Comparison of ENCODE assay signal across 1 cellular context in the genomic region with DNA sequence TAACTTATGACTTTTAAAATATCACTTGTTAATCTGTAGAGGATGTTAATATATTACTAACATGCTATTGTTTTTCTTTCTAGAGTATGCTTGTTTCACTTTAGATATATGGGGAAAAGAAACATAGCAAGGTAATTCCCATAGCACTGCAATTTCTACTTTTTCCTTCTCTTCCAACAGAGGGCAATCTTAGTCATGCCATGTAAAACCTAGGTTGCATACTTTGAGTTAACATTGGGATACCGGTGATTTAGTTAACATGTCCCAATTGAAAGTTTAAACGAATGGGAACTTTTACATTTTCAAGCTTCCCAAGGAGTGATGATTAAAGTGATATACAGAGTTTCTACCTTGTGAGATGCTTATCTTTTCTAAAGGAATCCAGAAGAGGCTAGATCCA.
TF ChIP-seq lines count a peak whose summit lies in the region.

No MANE protein-coding gene starts in this region.

TF ChIP-seq in WTC11, 78 proteins besides CTCF, POLR2A, EP300 and RAD21 (continued from another document):
- TF ChIP-seq, protein P1, sequence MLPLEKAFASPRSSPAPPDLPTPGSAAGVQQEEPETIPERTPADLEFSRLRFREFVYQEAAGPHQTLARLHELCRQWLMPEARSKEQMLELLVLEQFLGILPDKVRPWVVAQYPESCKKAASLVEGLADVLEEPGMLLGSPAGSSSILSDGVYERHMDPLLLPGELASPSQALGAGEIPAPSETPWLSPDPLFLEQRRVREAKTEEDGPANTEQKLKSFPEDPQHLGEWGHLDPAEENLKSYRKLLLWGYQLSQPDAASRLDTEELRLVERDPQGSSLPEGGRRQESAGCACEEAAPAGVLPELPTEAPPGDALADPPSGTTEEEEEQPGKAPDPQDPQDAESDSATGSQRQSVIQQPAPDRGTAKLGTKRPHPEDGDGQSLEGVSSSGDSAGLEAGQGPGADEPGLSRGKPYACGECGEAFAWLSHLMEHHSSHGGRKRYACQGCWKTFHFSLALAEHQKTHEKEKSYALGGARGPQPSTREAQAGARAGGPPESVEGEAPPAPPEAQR (CRISPR knock-in tag; IDR thresholded peaks at IDR 0.05), result no peak
- TF ChIP-seq, protein P2, sequence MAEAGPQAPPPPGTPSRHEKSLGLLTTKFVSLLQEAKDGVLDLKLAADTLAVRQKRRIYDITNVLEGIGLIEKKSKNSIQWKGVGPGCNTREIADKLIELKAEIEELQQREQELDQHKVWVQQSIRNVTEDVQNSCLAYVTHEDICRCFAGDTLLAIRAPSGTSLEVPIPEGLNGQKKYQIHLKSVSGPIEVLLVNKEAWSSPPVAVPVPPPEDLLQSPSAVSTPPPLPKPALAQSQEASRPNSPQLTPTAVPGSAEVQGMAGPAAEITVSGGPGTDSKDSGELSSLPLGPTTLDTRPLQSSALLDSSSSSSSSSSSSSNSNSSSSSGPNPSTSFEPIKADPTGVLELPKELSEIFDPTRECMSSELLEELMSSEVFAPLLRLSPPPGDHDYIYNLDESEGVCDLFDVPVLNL (CRISPR knock-in tag; IDR thresholded peaks at IDR 0.05; ENCODE audit: borderline replicate concordance, low read depth), result no peak
- TF ChIP-seq RORB (CRISPR knock-in tag; IDR thresholded peaks at IDR 0.05) (no peak), ELF4 (CRISPR knock-in tag; IDR thresholded peaks at IDR 0.05; ENCODE audit: low read depth) (no peak), ZNF219 (CRISPR knock-in tag; IDR thresholded peaks at IDR 0.05; ENCODE audit: borderline replicate concordance) (no peak), ZNF317 (CRISPR knock-in tag; IDR thresholded peaks at IDR 0.05; ENCODE audit: borderline replicate concordance, low read depth) (no peak), ZNF671 (CRISPR knock-in tag; IDR thresholded peaks at IDR 0.05) (no peak), NR1H2 (CRISPR knock-in tag; IDR thresholded peaks at IDR 0.05) (no peak), ZNF423 (CRISPR knock-in tag; IDR thresholded peaks at IDR 0.05) (no peak), CREB1 (CRISPR knock-in tag; IDR thresholded peaks at IDR 0.05) (no peak), NR3C1 (CRISPR knock-in tag; conservative IDR thresholded peaks at IDR 0.05; ENCODE audit: low read depth) (no peak)
- TF ChIP-seq, protein P3, sequence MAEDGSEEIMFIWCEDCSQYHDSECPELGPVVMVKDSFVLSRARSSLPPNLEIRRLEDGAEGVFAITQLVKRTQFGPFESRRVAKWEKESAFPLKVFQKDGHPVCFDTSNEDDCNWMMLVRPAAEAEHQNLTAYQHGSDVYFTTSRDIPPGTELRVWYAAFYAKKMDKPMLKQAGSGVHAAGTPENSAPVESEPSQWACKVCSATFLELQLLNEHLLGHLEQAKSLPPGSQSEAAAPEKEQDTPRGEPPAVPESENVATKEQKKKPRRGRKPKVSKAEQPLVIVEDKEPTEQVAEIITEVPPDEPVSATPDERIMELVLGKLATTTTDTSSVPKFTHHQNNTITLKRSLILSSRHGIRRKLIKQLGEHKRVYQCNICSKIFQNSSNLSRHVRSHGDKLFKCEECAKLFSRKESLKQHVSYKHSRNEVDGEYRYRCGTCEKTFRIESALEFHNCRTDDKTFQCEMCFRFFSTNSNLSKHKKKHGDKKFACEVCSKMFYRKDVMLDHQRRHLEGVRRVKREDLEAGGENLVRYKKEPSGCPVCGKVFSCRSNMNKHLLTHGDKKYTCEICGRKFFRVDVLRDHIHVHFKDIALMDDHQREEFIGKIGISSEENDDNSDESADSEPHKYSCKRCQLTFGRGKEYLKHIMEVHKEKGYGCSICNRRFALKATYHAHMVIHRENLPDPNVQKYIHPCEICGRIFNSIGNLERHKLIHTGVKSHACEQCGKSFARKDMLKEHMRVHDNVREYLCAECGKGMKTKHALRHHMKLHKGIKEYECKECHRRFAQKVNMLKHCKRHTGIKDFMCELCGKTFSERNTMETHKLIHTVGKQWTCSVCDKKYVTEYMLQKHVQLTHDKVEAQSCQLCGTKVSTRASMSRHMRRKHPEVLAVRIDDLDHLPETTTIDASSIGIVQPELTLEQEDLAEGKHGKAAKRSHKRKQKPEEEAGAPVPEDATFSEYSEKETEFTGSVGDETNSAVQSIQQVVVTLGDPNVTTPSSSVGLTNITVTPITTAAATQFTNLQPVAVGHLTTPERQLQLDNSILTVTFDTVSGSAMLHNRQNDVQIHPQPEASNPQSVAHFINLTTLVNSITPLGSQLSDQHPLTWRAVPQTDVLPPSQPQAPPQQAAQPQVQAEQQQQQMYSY (CRISPR knock-in tag; IDR thresholded peaks at IDR 0.05), result no peak
- TF ChIP-seq, protein P4, sequence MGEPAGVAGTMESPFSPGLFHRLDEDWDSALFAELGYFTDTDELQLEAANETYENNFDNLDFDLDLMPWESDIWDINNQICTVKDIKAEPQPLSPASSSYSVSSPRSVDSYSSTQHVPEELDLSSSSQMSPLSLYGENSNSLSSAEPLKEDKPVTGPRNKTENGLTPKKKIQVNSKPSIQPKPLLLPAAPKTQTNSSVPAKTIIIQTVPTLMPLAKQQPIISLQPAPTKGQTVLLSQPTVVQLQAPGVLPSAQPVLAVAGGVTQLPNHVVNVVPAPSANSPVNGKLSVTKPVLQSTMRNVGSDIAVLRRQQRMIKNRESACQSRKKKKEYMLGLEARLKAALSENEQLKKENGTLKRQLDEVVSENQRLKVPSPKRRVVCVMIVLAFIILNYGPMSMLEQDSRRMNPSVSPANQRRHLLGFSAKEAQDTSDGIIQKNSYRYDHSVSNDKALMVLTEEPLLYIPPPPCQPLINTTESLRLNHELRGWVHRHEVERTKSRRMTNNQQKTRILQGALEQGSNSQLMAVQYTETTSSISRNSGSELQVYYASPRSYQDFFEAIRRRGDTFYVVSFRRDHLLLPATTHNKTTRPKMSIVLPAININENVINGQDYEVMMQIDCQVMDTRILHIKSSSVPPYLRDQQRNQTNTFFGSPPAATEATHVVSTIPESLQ (CRISPR knock-in tag; IDR thresholded peaks at IDR 0.05), result no peak
- TF ChIP-seq, protein P5, sequence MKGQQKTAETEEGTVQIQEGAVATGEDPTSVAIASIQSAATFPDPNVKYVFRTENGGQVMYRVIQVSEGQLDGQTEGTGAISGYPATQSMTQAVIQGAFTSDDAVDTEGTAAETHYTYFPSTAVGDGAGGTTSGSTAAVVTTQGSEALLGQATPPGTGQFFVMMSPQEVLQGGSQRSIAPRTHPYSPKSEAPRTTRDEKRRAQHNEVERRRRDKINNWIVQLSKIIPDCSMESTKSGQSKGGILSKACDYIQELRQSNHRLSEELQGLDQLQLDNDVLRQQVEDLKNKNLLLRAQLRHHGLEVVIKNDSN (CRISPR knock-in tag; IDR thresholded peaks at IDR 0.05), result no peak
